ENCODE assay signal across 21 cellular contexts in the genomic region with DNA sequence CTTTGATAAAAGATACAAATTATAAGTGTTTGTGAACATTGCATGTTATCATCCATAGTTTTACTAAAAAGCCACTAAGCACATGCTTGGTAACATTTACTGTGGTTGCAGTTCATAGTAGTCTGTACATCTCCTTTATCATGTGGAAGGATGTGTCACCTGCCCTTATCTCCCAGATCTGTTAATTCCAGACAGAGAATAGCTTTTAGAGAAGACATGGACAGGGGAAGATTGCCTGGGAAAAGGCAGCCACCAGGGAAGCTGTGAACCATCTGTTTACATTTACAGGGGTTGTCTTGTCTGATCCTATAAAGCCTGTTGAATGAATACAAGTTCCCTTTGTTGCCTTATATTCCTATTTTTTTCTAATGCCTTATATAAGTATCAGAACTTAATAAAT.
DNase-seq lines count a peak whose midpoint lies in the region; ATAC-seq and TF ChIP-seq lines count a peak whose summit lies in the region.
"Had no signal": no experiment of that assay in that cellular context is flagged by ENCODE, and none has a peak within 500 bp of the region (broad histone marks: within the 10 kb centered on the region; RNA-seq: fewer than 3 reads in every experiment).

No MANE protein-coding gene starts in this region.

- no peak overlapping the region for H3K4me3 ChIP-seq in osteoblast (ENCODE audit: insufficient read depth, low read length)
- H3K4me3 ChIP-seq in Karpas-422 (ENCODE audit: low read length) = no peak overlapping the region
- H3K4me3 ChIP-seq: BLaER1 treated with 17β-estradiol and CSF1 and Interleukin-3, amounts not matched to agents 10 nM and 100 nM; GM23338; HAP-1 had no signal

- H3K4me2 ChIP-seq in osteoblast (ENCODE audit: insufficient read depth, low read length) (no peak overlapping the region), Karpas-422 (ENCODE audit: low read depth, low read length, poor library complexity, severe bottlenecking) (no peak overlapping the region)
- H3K4me2 ChIP-seq: BLaER1 treated with 17β-estradiol and CSF1 and Interleukin-3, amounts not matched to agents 10 nM and 100 nM; GM23338 had no signal

- H3K9ac ChIP-seq in Karpas-422 (ENCODE audit: low read length) = no peak overlapping the region
- H3K9ac ChIP-seq: BLaER1 treated with 17β-estradiol and CSF1 and Interleukin-3, amounts not matched to agents 10 nM and 100 nM had no signal

- TF ChIP-seq CTCF in foreskin keratinocyte (conservative IDR thresholded peaks at IDR 0.05) (no peak), osteoblast (IDR thresholded peaks at IDR 0.05; ENCODE audit: extremely low read depth, low read depth, low read length) (no peak)

- peak; percentile 47 for DNase-seq in NCI-H82 (lab: John Stamatoyannopoulos, UW)
- no peak for DNase-seq in NCI-H82 treated with DMSO at 0.1 percent for 48 hours (lab: John Stamatoyannopoulos, UW; ENCODE audit: unreplicated experiment)
- DNase-seq in NCI-H69 (lab: John Stamatoyannopoulos, UW) = peak; percentile 14
- no peak for DNase-seq in foreskin keratinocyte
- DNase-seq in osteoblast (ENCODE audit: insufficient read length, low spot score, missing footprints) = peak; percentile 53
- no peak for DNase-seq in central memory CD4-positive, alpha-beta T cell
- DNase-seq in RKO (ENCODE audit: low spot score) = no peak
- DNase-seq in Karpas-422 = no peak
- DNase-seq: AML-193; BE2C; Calu3; CD4-positive, alpha-beta memory T cell; COR-L47; DMS53; DMS79 treated with DMSO at 0.1 percent for 48 hours; GF-D8; HFFc6 had no signal

- peak; percentile 37 for ATAC-seq in foreskin keratinocyte
- ATAC-seq: GM23338 had no signal

- H3K27ac ChIP-seq in foreskin keratinocyte = no peak overlapping the region
- no peak overlapping the region for H3K27ac ChIP-seq in osteoblast (ENCODE audit: low read depth, low read length)
- no peak overlapping the region for H3K27ac ChIP-seq in Karpas-422 (ENCODE audit: low read length)
- H3K27ac ChIP-seq: 22Rv1; BLaER1 treated with 17β-estradiol and CSF1 and Interleukin-3, amounts not matched to agents 10 nM and 100 nM had no signal

- H3K36me3 ChIP-seq in osteoblast (ENCODE audit: insufficient read depth, low read length) (no peaks in the 10 kb centered on the region), Karpas-422 (ENCODE audit: insufficient read depth, low read length) (no peaks in the 10 kb centered on the region)
- H3K36me3 ChIP-seq: BE2C; BLaER1 treated with 17β-estradiol and CSF1 and Interleukin-3, amounts not matched to agents 10 nM and 100 nM; HAP-1 had no signal

- H3K27me3 ChIP-seq in foreskin keratinocyte = no peaks in the 10 kb centered on the region
- no peaks in the 10 kb centered on the region for H3K27me3 ChIP-seq in osteoblast (ENCODE audit: insufficient read depth, low read length)
- H3K27me3 ChIP-seq in Karpas-422 (ENCODE audit: low read length) = no peaks in the 10 kb centered on the region
- H3K27me3 ChIP-seq: BE2C; BLaER1 treated with 17β-estradiol and CSF1 and Interleukin-3, amounts not matched to agents 10 nM and 100 nM had no signal

- no peaks in the 10 kb centered on the region for H3K9me2 ChIP-seq in Karpas-422 (replicated peaks; ENCODE audit: insufficient read depth, low read length)

- H3K9me3 ChIP-seq in osteoblast (ENCODE audit: low read depth, low read length) (no peaks in the 10 kb centered on the region), Karpas-422 (ENCODE audit: low read length) (peaks cover 7% of the 10 kb centered on the region)
- H3K9me3 ChIP-seq: BE2C, HAP-1 had no signal

- no peaks in the 10 kb centered on the region for H4K20me1 ChIP-seq in osteoblast (ENCODE audit: insufficient read depth, low read length)
- no peaks in the 10 kb centered on the region for H4K20me1 ChIP-seq in Karpas-422 (ENCODE audit: insufficient read depth, low read depth, low read length)
- H4K20me1 ChIP-seq: BLaER1 treated with 17β-estradiol and CSF1 and Interleukin-3, amounts not matched to agents 10 nM and 100 nM had no signal

- H3K79me2 ChIP-seq in osteoblast (ENCODE audit: insufficient read depth, low read length) = no peaks in the 10 kb centered on the region
- H3K79me2 ChIP-seq in Karpas-422 (ENCODE audit: low read length) = no peaks in the 10 kb centered on the region

- H2AFZ ChIP-seq in osteoblast (ENCODE audit: low read length) (no peak overlapping the region), Karpas-422 (ENCODE audit: low read length) (no peak overlapping the region)
- H2AFZ ChIP-seq: GM23338 had no signal

- H3K4me1 ChIP-seq in foreskin keratinocyte = no peaks in the 10 kb centered on the region
- no peaks in the 10 kb centered on the region for H3K4me1 ChIP-seq in osteoblast (ENCODE audit: insufficient read depth, low read length)
- no peaks in the 10 kb centered on the region for H3K4me1 ChIP-seq in Karpas-422 (ENCODE audit: low read length)
- H3K4me1 ChIP-seq: BLaER1 treated with 17β-estradiol and CSF1 and Interleukin-3, amounts not matched to agents 10 nM and 100 nM had no signal

Comparison
In these comparisons a context has a peak if more than half of its experiments do, and no peak if none do; other contexts are left out.
1. DNase-seq: peak in NCI-H82 (single experiment), NCI-H69 (single experiment) and osteoblast (single experiment); none in NCI-H82 treated with DMSO at 0.1 percent for 48 hours (single experiment), foreskin keratinocyte (0 of 2), central memory CD4-positive, alpha-beta T cell (single experiment), RKO (single experiment) and Karpas-422 (single experiment).